ENCODE assay signal across 13 cellular contexts in the genomic region with DNA sequence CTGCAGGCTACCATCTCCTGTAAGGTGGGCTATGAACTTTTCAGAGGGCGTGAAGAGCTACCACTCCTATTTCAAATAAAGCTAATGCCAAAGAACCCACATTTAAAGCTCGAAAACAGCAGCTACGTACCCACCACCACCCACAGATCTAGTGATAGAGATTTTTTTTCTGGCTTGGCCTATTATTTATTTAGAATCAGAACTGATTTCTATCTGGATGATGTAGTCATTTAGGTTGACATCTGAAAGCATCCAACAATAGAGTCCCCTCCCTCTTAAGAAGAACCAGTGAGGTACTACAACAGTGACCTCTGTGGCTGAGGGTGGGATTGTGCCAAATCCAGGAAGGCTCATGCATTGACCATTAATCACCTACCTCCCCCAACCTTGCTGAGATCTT.
DNase-seq lines count a peak whose midpoint lies in the region; ATAC-seq, FAIRE-seq and TF ChIP-seq lines count a peak whose summit lies in the region.
"Had no signal": no experiment of that assay in that cellular context is flagged by ENCODE, and none has a peak within 500 bp of the region (broad histone marks: within the 10 kb centered on the region; RNA-seq: fewer than 3 reads in every experiment).

No MANE protein-coding gene starts in this region.

- no peak overlapping the region for H3K4me2 ChIP-seq in K562 (ENCODE audit: insufficient read depth, low read length)
- no peak overlapping the region for H3K4me2 ChIP-seq in trophoblast cell (ENCODE audit: low read length)

- H3K9me3 ChIP-seq in K562 (replicated peaks; ENCODE audit: control insufficient read depth, insufficient read depth, low read depth, low read length) = no peaks in the 10 kb centered on the region; the same call in 1 of the 2 replicates
- peaks cover 2% of the 10 kb centered on the region for H3K9me3 ChIP-seq in trophoblast cell (ENCODE audit: insufficient read depth, low read depth, low read length)

- TF ChIP-seq POLR2A in K562 (conservative IDR thresholded peaks at IDR 0.05) = no peak

- no peak for FAIRE-seq in K562 (lab: Jason Lieb, UNC)
- FAIRE-seq: A204.1 had no signal

- no peak overlapping the region for H3K18ac ChIP-seq in trophoblast cell (ENCODE audit: low read length)

- H2BK120ac ChIP-seq in trophoblast cell (ENCODE audit: insufficient read depth, low read length, poor library complexity) = no peak overlapping the region

- H3K4me1 ChIP-seq in K562 (replicated peaks in 1 of 2; ENCODE audit: control insufficient read depth in 2 of 2, insufficient read depth in 2 of 2, low read length in 2 of 2) (no peaks in the 10 kb centered on the region), trophoblast cell (ENCODE audit: control insufficient read depth in 1 of 2, insufficient read depth in 2 of 2, low read length in 2 of 2) (no peaks in the 10 kb centered on the region)

- 0% methylated on average over 3 of the region's 3 CpGs for WGBS in K562 (ENCODE audit: insufficient coverage, low coverage, missing lambda C conversion rate)
- no CpG with 5 or more reads among the region's 3 CpGs for WGBS in trophoblast cell (ENCODE audit: extremely low coverage, insufficient coverage, insufficient read length)

- H3K79me1 ChIP-seq in trophoblast cell (ENCODE audit: low read length) = no peaks in the 10 kb centered on the region

- H2AFZ ChIP-seq in K562 (ENCODE audit: low read depth, low read length) (no peak overlapping the region), trophoblast cell (ENCODE audit: insufficient read depth, low read length, poor library complexity) (no peak overlapping the region)

- DNase-seq in DMS53 (lab: John Stamatoyannopoulos, UW) = peak; percentile 5
- DNase-seq in DMS53 treated with DMSO at 0.1 percent for 48 hours (lab: John Stamatoyannopoulos, UW; ENCODE audit: unreplicated experiment) = no peak
- DNase-seq in HT1080 (ENCODE audit: low read depth) = peak; percentile 14
- DNase-seq in K562 (ENCODE audit: extremely low read depth in 1 of 4, low spot score in 3 of 4) = peak in 1 of 4 experiments; percentile 20
- DNase-seq in trophoblast cell = no peak
- DNase-seq in epidermal melanocyte (ENCODE audit: insufficient read length, low spot score) = no peak
- no peak for DNase-seq in inferior parietal cortex (ENCODE audit: extremely low spot score)
- DNase-seq: anterior cingulate cortex; DND-41; NCI-H524; stimulated activated CD4-positive, alpha-beta T cell treated with anti-CD3 and anti-CD28 coated beads, Interleukin-2, amount 100 ng/mL, for 48 hours had no signal

- ATAC-seq in K562 (peak; percentile 66; the same call in 2 of the 3 replicates), GM19351 (IDR thresholded peaks at IDR 0.05; ENCODE audit: unreplicated experiment) (no peak)

- H3K36me3 ChIP-seq in K562 (ENCODE audit: control insufficient read depth, insufficient read depth, low read length) (no peaks in the 10 kb centered on the region), trophoblast cell (ENCODE audit: control insufficient read depth in 1 of 2, insufficient read depth in 2 of 2, low read length in 2 of 2) (no peaks in the 10 kb centered on the region)

- no peak overlapping the region for H4K91ac ChIP-seq in trophoblast cell (ENCODE audit: low read depth, low read length)

- CTCF ChIA-PET in K562 (lab: Yijun Ruan, JAX; ENCODE audit: low intra/inter-chr PET ratio) = no interaction called here

- 0 out of 4 replicates have a peak, but pooled peaks of 1 of the 2 experiments have one; percentile 3 for TF ChIP-seq RAD21 in K562 (CRISPR knock-in tag; conservative IDR thresholded peaks at IDR 0.05 in 1 of 2, IDR thresholded peaks at IDR 0.05 in 1 of 2)

- H3K23ac ChIP-seq in trophoblast cell (ENCODE audit: low read length) = no peak overlapping the region

- no peak overlapping the region for H4K12ac ChIP-seq in trophoblast cell (ENCODE audit: low read depth, low read length)

- H3K4me3 ChIP-seq in K562 (no peak overlapping the region), trophoblast cell (ENCODE audit: low read depth, low read length) (no peak overlapping the region)

- in situ Hi-C loops in K562 (cut with MboI) = no loop called here

- no peaks in the 10 kb centered on the region for H3K9me1 ChIP-seq in K562 (ENCODE audit: control insufficient read depth, insufficient read depth, low read length)

- H2BK12ac ChIP-seq in trophoblast cell (ENCODE audit: low read length) = no peak overlapping the region

- BruUV-seq in K562 (replicated peaks; lab: Mats Ljungman, UMichigan) = no TSS peak

- POLR2A ChIA-PET in K562 (lab: Yijun Ruan, JAX) = no interaction called here

- H3K27ac ChIP-seq in K562 (ENCODE audit: extremely low read depth, low read depth, low read length) (no peak overlapping the region), trophoblast cell (ENCODE audit: low read depth, low read length) (no peak overlapping the region)

- no peaks in the 10 kb centered on the region for H3K79me2 ChIP-seq in K562 (ENCODE audit: control insufficient read depth, insufficient read depth, low read length)
- no peaks in the 10 kb centered on the region for H3K79me2 ChIP-seq in trophoblast cell (ENCODE audit: control insufficient read depth, insufficient read depth, low read length, poor library complexity)

- H3K14ac ChIP-seq in trophoblast cell (ENCODE audit: low read length) = no peak overlapping the region

- H3K27me3 ChIP-seq in K562 (ENCODE audit: control insufficient read depth in 2 of 2, insufficient read depth in 2 of 2, low read length in 2 of 2) (no peaks in the 10 kb centered on the region), trophoblast cell (ENCODE audit: insufficient read depth, low read length) (no peaks in the 10 kb centered on the region)

- H3K4ac ChIP-seq in trophoblast cell (ENCODE audit: low read depth, low read length) = no peak overlapping the region

- no peaks in the 10 kb centered on the region for H4K20me1 ChIP-seq in K562 (replicated peaks; ENCODE audit: control insufficient read depth, insufficient read depth, low read length)

- H2BK5ac ChIP-seq in trophoblast cell (ENCODE audit: low read depth, low read length, poor library complexity) = no peak overlapping the region

- intact Hi-C loops in K562 (cut with micrococcal nuclease) = no loop called here

- TF ChIP-seq EP300 in K562 (IDR thresholded peaks at IDR 0.05; ENCODE audit: low read length) = no peak

- no peak overlapping the region for H4K8ac ChIP-seq in trophoblast cell (ENCODE audit: low read depth, low read length)

- H2AK5ac ChIP-seq in trophoblast cell (ENCODE audit: low read length) = no peak overlapping the region

- H3K9ac ChIP-seq in K562 (ENCODE audit: insufficient read depth in 1 of 2, low read depth in 2 of 2, low read length in 2 of 2) = no peak overlapping the region
- peak overlapping the region; percentile 22 for H3K9ac ChIP-seq in trophoblast cell (ENCODE audit: low read length)

- TF ChIP-seq CTCF in K562 (IDR thresholded peaks at IDR 0.05 in 2 of 3, conservative IDR thresholded peaks at IDR 0.05 in 1 of 3; ENCODE audit: insufficient read depth in 2 of 3, low read depth in 1 of 3, low read length in 3 of 3) = peak in 1 of 3 experiments; percentile 9; a peak in 1 of 6 replicates

TF ChIP-seq in K562, 482 proteins besides CTCF, POLR2A, EP300 and RAD21:
- no peak for TF ChIP-seq HDAC1 (IDR thresholded peaks at IDR 0.05)

Comparison
In these comparisons a context has a peak if more than half of its experiments do, and no peak if none do; other contexts are left out.
1. DNase-seq: peak in DMS53 (single experiment) and HT1080 (single experiment); none in DMS53 treated with DMSO at 0.1 percent for 48 hours (single experiment), trophoblast cell (0 of 2), epidermal melanocyte (single experiment) and inferior parietal cortex (single experiment).